16 cellular contexts compared by ENCODE assay signal in the genomic region with DNA sequence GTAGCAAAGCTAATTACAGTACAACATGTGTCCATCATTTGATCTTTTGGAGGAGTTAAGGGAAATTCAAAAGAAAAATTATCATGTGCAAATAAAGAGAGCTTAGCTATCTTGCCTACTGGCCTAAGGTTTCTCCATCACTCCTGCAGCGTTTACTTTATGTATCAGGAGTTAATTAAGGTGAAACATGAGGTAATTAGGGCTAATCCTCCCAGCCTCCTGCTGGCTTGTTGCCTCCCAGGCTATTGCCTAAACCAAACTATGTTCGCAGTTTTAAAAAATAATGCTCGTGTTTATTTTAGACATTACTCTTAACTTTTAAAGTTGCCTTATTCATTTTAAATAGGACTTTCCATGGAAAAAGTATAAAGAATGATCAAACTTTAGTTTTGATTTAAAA.
"Had no signal": no experiment of that assay in that cellular context is flagged by ENCODE, and none has a peak within 500 bp of the region (broad histone marks: within the 10 kb centered on the region; RNA-seq: fewer than 3 reads in every experiment).

No MANE protein-coding gene starts in this region.

- ATAC-seq: naive thymus-derived CD4-positive, alpha-beta T cell; stimulated activated effector memory CD8-positive, alpha-beta T cell treated with anti-CD3 and anti-CD28 coated beads, Interleukin-12 subunit alpha, Interleukin-12 subunit beta, amount 100 ng/mL, for 72 hours had no signal

- H3K9me3 ChIP-seq: esophagus muscularis mucosa, neutrophil, pancreas, stomach had no signal

- H3K27me3 ChIP-seq: esophagus muscularis mucosa, neutrophil, pancreas, sigmoid colon, stomach had no signal

- DNase-seq: activated B cell treated with CpG ODN at 0.5 μM for 24 hours; activated CD4-positive, alpha-beta memory T cell treated with anti-CD3 and anti-CD28 coated beads for 36 hours; activated CD4-positive, alpha-beta T cell treated with anti-CD3 and anti-CD28 coated beads for 4 hours; activated T-cell treated with anti-CD3 and anti-CD28 coated beads for 4 hours; effector CD8-positive, alpha-beta T cell; immature natural killer cell; mesenchymal stem cell; naive thymus-derived CD4-positive, alpha-beta T cell; pancreas; sigmoid colon; stimulated activated CD4-positive, alpha-beta T cell treated with anti-CD3 and anti-CD28 coated beads, Interleukin-4, amount 100 ng/mL, for 24 hours; stomach; trophoblast cell had no signal

- H3K36me3 ChIP-seq: esophagus muscularis mucosa, neutrophil, pancreas, sigmoid colon, stomach had no signal

- H3K27ac ChIP-seq: esophagus muscularis mucosa, neutrophil, pancreas, sigmoid colon, stomach had no signal

- H3K4me3 ChIP-seq: esophagus muscularis mucosa, pancreas, sigmoid colon, stomach had no signal

- H3K4me1 ChIP-seq: esophagus muscularis mucosa, pancreas, sigmoid colon, stomach had no signal
